In genomic region chr17:44830359-44831269, GRCh38 we compare ENCODE assay signal across 8 cellular contexts. TPM values are rescaled to one million over a fixed set of nuclear protein-coding genes. Genes with fewer than 3 reads are reported as not detected.
A peak's percentile ranks its signal among the peaks of the same experiment; 100 is the strongest.
DNase-seq lines count a peak whose midpoint lies in the region; ATAC-seq and TF ChIP-seq lines count a peak whose summit lies in the region.

No MANE protein-coding gene starts in this region.

- TF ChIP-seq CTCF in BE2C (IDR thresholded peaks at IDR 0.05; ENCODE audit: low read depth, low read length) (no peak), omental fat pad (IDR thresholded peaks at IDR 0.05) (no peak)

- peak overlapping the region; percentile 99 for H3K9ac ChIP-seq in HUES64 (ENCODE audit: low read depth, low read length)

- ATAC-seq in omental fat pad (ENCODE audit: low FRiP score), result peak; percentile 46
- no peak for ATAC-seq in HG02981 (IDR thresholded peaks at IDR 0.05; ENCODE audit: unreplicated experiment)
- no peak for ATAC-seq in GM21367 (IDR thresholded peaks at IDR 0.05; ENCODE audit: unreplicated experiment)

- H3K4me3 ChIP-seq in BE2C (ENCODE audit: low read depth, low read length) (peak overlapping the region; percentile 80), HUES64 (ENCODE audit: low read length) (peak overlapping the region; percentile 99)

- H3K27me3 ChIP-seq in BE2C, result no peaks in the 10 kb centered on the region
- no peaks in the 10 kb centered on the region for H3K27me3 ChIP-seq in HUES64 (ENCODE audit: insufficient read depth, low read length)

- H3K9me3 ChIP-seq in BE2C, result no peaks in the 10 kb centered on the region
- no peaks in the 10 kb centered on the region for H3K9me3 ChIP-seq in HUES64 (ENCODE audit: insufficient read depth, low read depth, low read length)

- DNase-seq in BE2C, result peak; percentile 31
- DNase-seq in activated T-cell treated with anti-CD3 and anti-CD28 coated beads for 48 hours (ENCODE audit: low read depth), result peak; percentile 6
- peak; percentile 38 for DNase-seq in foreskin melanocyte
- DNase-seq in omental fat pad (ENCODE audit: low spot score), result no peak
- no peak for DNase-seq in NK-92 treated with Interleukin-12 subunit alpha and Interleukin-12 subunit beta, amount 100 ng/mL, for 24 hours (lab: John Stamatoyannopoulos, UW)

- under 1% methylated on average over 58 of the region's 58 CpGs for WGBS in HUES64

- H3K27ac ChIP-seq in HUES64 (ENCODE audit: low read depth, low read length), result peak overlapping the region; percentile 93

- H3K4me1 ChIP-seq in BE2C (no peaks in the 10 kb centered on the region), HUES64 (ENCODE audit: insufficient read depth, low read length) (peaks cover 30% of the 10 kb centered on the region)

- H3K36me3 ChIP-seq in BE2C (0 out of 2 replicates have a peak, but pooled peaks cover 2% of the 10 kb centered on the region), HUES64 (ENCODE audit: insufficient read depth, low read length) (0 out of 2 replicates have a peak, but pooled peaks cover 2% of the 10 kb centered on the region)

RNA-seq across cellular contexts. Expression of gene GJC1, which starts 0.5 kb away (rescaled TPM):
- 6.2 TPM for polyA plus RNA-seq in BE2C (2012; ENCODE audit: insufficient read depth, insufficient read length, low read depth)
- polyA plus RNA-seq in HUES64 (2013, experiment 1 of 2), result 59.1 TPM
- polyA plus RNA-seq in HUES64 (2013, experiment 2 of 2), result 60.9 TPM
- total RNA-seq in omental fat pad, result 10 to 100 TPM in 3 of 4 donors, 1 to 10 TPM in 1; 7.4 to 32.3 (median 14.5) TPM

RNA-seq across cellular contexts. Expression of gene HIGD1B, which starts 17.1 kb away (rescaled TPM):
- polyA plus RNA-seq in BE2C (2012; ENCODE audit: insufficient read depth, insufficient read length, low read depth), result 1.2 TPM
- polyA plus RNA-seq in HUES64 (2013, experiment 1 of 2), result not detected
- polyA plus RNA-seq in HUES64 (2013, experiment 2 of 2), result not detected
- 10 to 100 TPM in 1 of 4 donors, 1 to 10 TPM in 3; 2.1 to 17.8 (median 3.0) TPM for total RNA-seq in omental fat pad

Comparison
In these comparisons a context has a peak if more than half of its experiments do, and no peak if none do; other contexts are left out.
1. DNase-seq: peak in BE2C (single experiment), activated T-cell treated with anti-CD3 and anti-CD28 coated beads for 48 hours (single experiment) and foreskin melanocyte (single experiment); none in omental fat pad (single experiment) and NK-92 treated with Interleukin-12 subunit alpha and Interleukin-12 subunit beta, amount 100 ng/mL, for 24 hours (single experiment).